ENCODE assay signal across 1 cellular context in genomic region chr10:30425336-30426075, GRCh38.
TF ChIP-seq lines count a peak whose summit lies in the region.

No MANE protein-coding gene starts in this region.

TF ChIP-seq in K562, 482 proteins besides CTCF, POLR2A, EP300 and RAD21 (continued from another document and continues in another):
- TF ChIP-seq ZNF263 (CRISPR knock-in tag; IDR thresholded peaks at IDR 0.05; ENCODE audit: borderline replicate concordance) (no peak), RBBP5 (IDR thresholded peaks at IDR 0.05; ENCODE audit: borderline replicate concordance, insufficient read depth, low read length, poor library complexity, severe bottlenecking) (no peak), RNF219 (CRISPR knock-in tag; IDR thresholded peaks at IDR 0.05) (no peak), RBM25 (IDR thresholded peaks at IDR 0.05; ENCODE audit: low read depth, low read length, severe bottlenecking) (no peak), ZNF76 (CRISPR knock-in tag; IDR thresholded peaks at IDR 0.05; ENCODE audit: borderline replicate concordance) (peak; percentile 90; the same call in 1 of the 2 replicates), HSF4 (CRISPR knock-in tag; IDR thresholded peaks at IDR 0.05; ENCODE audit: borderline replicate concordance) (peak; percentile 70; the same call in 1 of the 2 replicates), NKRF (IDR thresholded peaks at IDR 0.05; ENCODE audit: borderline replicate concordance) (no peak), POU5F1 (IDR thresholded peaks at IDR 0.05; ENCODE audit: borderline replicate concordance, low read depth, low read length, partially characterized antibody) (no peak), NR2C2 (CRISPR knock-in tag; IDR thresholded peaks at IDR 0.05) (no peak), NR2C2 (tag; IDR thresholded peaks at IDR 0.05) (no peak), FOXP1 (CRISPR knock-in tag; IDR thresholded peaks at IDR 0.05) (no peak), ZNF354B (CRISPR knock-in tag; IDR thresholded peaks at IDR 0.05) (peak; percentile 78), PRPF4 (IDR thresholded peaks at IDR 0.05; ENCODE audit: insufficient read depth, low read depth, low read length, poor library complexity, severe bottlenecking) (no peak), FOXA3 (CRISPR knock-in tag; conservative IDR thresholded peaks at IDR 0.05 in 1 of 2, IDR thresholded peaks at IDR 0.05 in 1 of 2) (no peak), ZNF146 (CRISPR knock-in tag; IDR thresholded peaks at IDR 0.05; ENCODE audit: unreplicated experiment) (no peak), RBM14 (IDR thresholded peaks at IDR 0.05; ENCODE audit: borderline replicate concordance, insufficient read depth, low read depth, low read length) (no peak), CREBBP (IDR thresholded peaks at IDR 0.05; ENCODE audit: low read depth, low read length) (no peak), EGR1 (conservative IDR thresholded peaks at IDR 0.05) (no peak), ZC3H11A (IDR thresholded peaks at IDR 0.05; ENCODE audit: low read depth, low read length) (no peak), TGIF2 (CRISPR knock-in tag; IDR thresholded peaks at IDR 0.05) (no peak), GATAD2B (IDR thresholded peaks at IDR 0.05; ENCODE audit: borderline replicate concordance) (no peak), SP2 (IDR thresholded peaks at IDR 0.05; ENCODE audit: extremely low read depth, low read depth, low read length, poor library complexity, severe bottlenecking) (no peak), JUN (IDR thresholded peaks at IDR 0.05; ENCODE audit: borderline replicate concordance, low read depth, low read length) (no peak), JUN (CRISPR knock-in tag; IDR thresholded peaks at IDR 0.05; ENCODE audit: borderline replicate concordance) (no peak), U2AF2 (optimal IDR thresholded peaks at IDR 0.05; ENCODE audit: low read depth, low read length) (no peak), HNRNPH1 (optimal IDR thresholded peaks at IDR 0.05; ENCODE audit: low read depth, low read length) (no peak), AFF4 (CRISPR knock-in tag; IDR thresholded peaks at IDR 0.05) (no peak), ZNF143 (CRISPR knock-in tag; IDR thresholded peaks at IDR 0.05) (no peak), TOE1 (IDR thresholded peaks at IDR 0.05; ENCODE audit: borderline replicate concordance) (no peak), TOE1 (CRISPR knock-in tag; IDR thresholded peaks at IDR 0.05; ENCODE audit: borderline replicate concordance, low read depth) (no peak), CHCHD3 (CRISPR knock-in tag; IDR thresholded peaks at IDR 0.05) (no peak), XRCC3 (IDR thresholded peaks at IDR 0.05) (no peak), ZNF140 (CRISPR knock-in tag; IDR thresholded peaks at IDR 0.05) (no peak), ZNF282 (CRISPR knock-in tag; IDR thresholded peaks at IDR 0.05) (no peak), ZBTB1 (CRISPR knock-in tag; IDR thresholded peaks at IDR 0.05; ENCODE audit: borderline replicate concordance, low read depth) (no peak), ZFP36 (IDR thresholded peaks at IDR 0.05; ENCODE audit: low read depth, low read length, partially characterized antibody) (no peak), HIVEP1 (CRISPR knock-in tag; IDR thresholded peaks at IDR 0.05) (peak; percentile 81), PKNOX1 (IDR thresholded peaks at IDR 0.05) (no peak), MAFF (IDR thresholded peaks at IDR 0.05; ENCODE audit: low read length) (0 out of 2 replicates have a peak, but pooled peaks have one; percentile 6), ZNF311 (CRISPR knock-in tag; IDR thresholded peaks at IDR 0.05) (peak; percentile 92), CAMTA2 (CRISPR knock-in tag; conservative IDR thresholded peaks at IDR 0.05) (no peak), ZNF668 (CRISPR knock-in tag; IDR thresholded peaks at IDR 0.05) (peak; percentile 95), XRCC5 (IDR thresholded peaks at IDR 0.05; ENCODE audit: low read depth, low read length) (no peak), ZNF408 (CRISPR knock-in tag; IDR thresholded peaks at IDR 0.05; ENCODE audit: low read depth) (no peak), HNRNPLL (IDR thresholded peaks at IDR 0.05; ENCODE audit: low read depth, low read length, poor library complexity, severe bottlenecking) (no peak), HDAC2 (IDR thresholded peaks at IDR 0.05) (no peak), TAF9B (IDR thresholded peaks at IDR 0.05; ENCODE audit: partially characterized antibody) (no peak), NFIX (CRISPR knock-in tag; IDR thresholded peaks at IDR 0.05; ENCODE audit: low read depth) (no peak), ZNF41 (CRISPR knock-in tag; conservative IDR thresholded peaks at IDR 0.05) (peak; percentile 90), ZNF445 (CRISPR knock-in tag; IDR thresholded peaks at IDR 0.05; ENCODE audit: low read depth) (no peak), TFE3 (CRISPR knock-in tag; IDR thresholded peaks at IDR 0.05) (no peak), SRSF1 (IDR thresholded peaks at IDR 0.05; ENCODE audit: low read depth, low read length) (no peak)
- TF ChIP-seq, protein P1, sequence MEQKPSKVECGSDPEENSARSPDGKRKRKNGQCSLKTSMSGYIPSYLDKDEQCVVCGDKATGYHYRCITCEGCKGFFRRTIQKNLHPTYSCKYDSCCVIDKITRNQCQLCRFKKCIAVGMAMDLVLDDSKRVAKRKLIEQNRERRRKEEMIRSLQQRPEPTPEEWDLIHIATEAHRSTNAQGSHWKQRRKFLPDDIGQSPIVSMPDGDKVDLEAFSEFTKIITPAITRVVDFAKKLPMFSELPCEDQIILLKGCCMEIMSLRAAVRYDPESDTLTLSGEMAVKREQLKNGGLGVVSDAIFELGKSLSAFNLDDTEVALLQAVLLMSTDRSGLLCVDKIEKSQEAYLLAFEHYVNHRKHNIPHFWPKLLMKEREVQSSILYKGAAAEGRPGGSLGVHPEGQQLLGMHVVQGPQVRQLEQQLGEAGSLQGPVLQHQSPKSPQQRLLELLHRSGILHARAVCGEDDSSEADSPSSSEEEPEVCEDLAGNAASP (IDR thresholded peaks at IDR 0.05) = no peak
- TF ChIP-seq, protein P2, sequence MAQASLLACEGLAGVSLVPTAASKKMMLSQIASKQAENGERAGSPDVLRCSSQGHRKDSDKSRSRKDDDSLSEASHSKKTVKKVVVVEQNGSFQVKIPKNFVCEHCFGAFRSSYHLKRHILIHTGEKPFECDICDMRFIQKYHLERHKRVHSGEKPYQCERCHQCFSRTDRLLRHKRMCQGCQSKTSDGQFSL (CRISPR knock-in tag; IDR thresholded peaks at IDR 0.05) = no peak
- TF ChIP-seq, protein P2 (tag; IDR thresholded peaks at IDR 0.05) = peak in 1 of 2 experiments; percentile 98; a peak in 2 of 4 replicates
- TF ChIP-seq, protein P3, sequence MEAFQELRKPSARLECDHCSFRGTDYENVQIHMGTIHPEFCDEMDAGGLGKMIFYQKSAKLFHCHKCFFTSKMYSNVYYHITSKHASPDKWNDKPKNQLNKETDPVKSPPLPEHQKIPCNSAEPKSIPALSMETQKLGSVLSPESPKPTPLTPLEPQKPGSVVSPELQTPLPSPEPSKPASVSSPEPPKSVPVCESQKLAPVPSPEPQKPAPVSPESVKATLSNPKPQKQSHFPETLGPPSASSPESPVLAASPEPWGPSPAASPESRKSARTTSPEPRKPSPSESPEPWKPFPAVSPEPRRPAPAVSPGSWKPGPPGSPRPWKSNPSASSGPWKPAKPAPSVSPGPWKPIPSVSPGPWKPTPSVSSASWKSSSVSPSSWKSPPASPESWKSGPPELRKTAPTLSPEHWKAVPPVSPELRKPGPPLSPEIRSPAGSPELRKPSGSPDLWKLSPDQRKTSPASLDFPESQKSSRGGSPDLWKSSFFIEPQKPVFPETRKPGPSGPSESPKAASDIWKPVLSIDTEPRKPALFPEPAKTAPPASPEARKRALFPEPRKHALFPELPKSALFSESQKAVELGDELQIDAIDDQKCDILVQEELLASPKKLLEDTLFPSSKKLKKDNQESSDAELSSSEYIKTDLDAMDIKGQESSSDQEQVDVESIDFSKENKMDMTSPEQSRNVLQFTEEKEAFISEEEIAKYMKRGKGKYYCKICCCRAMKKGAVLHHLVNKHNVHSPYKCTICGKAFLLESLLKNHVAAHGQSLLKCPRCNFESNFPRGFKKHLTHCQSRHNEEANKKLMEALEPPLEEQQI (IDR thresholded peaks at IDR 0.05) = no peak
